1 cellular context compared by ENCODE assay signal in genomic region chr14:63493246-63493645, GRCh38.
TF ChIP-seq lines count a peak whose summit lies in the region.

No MANE protein-coding gene starts in this region.

TF ChIP-seq in HCT116, 20 proteins besides CTCF, POLR2A, EP300 and RAD21 (continued from another document):
- no peak for TF ChIP-seq ZFX (IDR thresholded peaks at IDR 0.05)
- TF ChIP-seq EZH2 (IDR thresholded peaks at IDR 0.05), result no peak
- no peak for TF ChIP-seq ELF1 (IDR thresholded peaks at IDR 0.05; ENCODE audit: borderline replicate concordance, low read depth)
- TF ChIP-seq POLR2AphosphoS5 (IDR thresholded peaks at IDR 0.05; ENCODE audit: low read depth, low read length), result no peak
- TF ChIP-seq ATF3 (IDR thresholded peaks at IDR 0.05), result no peak
TF ChIP-seq in HCT116: peak in this region for 0.
